In genomic region chr13:114158869-114159666, GRCh38 we compare ENCODE assay signal across 9 cellular contexts. TPM values are rescaled to one million over a fixed set of nuclear protein-coding genes. Genes with fewer than 3 reads are reported as not detected.
"Had no signal": no experiment of that assay in that cellular context is flagged by ENCODE, and none has a peak within 500 bp of the region (broad histone marks: within the 10 kb centered on the region; RNA-seq: fewer than 3 reads in every experiment).

No MANE protein-coding gene starts in this region.

RNA-seq across cellular contexts. Expression of gene CFAP97D2, which starts 20.0 kb away (rescaled TPM):
- total RNA-seq: activated CD4-positive, alpha-beta memory T cell treated with anti-CD3 and anti-CD28 coated beads for 36 hours; activated CD8-positive, alpha-beta memory T cell treated with anti-CD3 and anti-CD28 coated beads, Interleukin-2, amount 10 ng/mL, durations not matched to agents 7 days and 5 days; activated naive CD8-positive, alpha-beta T cell treated with anti-CD3 and anti-CD28 coated beads for 36 hours; activated T-helper 2 cell treated with anti-CD3 and anti-CD28 coated beads, Interferon-gamma antibody, Interleukin-2, Interleukin-4, amounts not matched to agents 10 μg/mL and 5 μg/mL and 100 μg/mL, durations not matched to agents 14 hours and 24 hours and 36 hours; aorta; chondrocyte; NCI-H460; RPMI7951; WTC11 had no signal
- polyA plus RNA-seq: aorta had no signal
